ENCODE assay signal across 17 cellular contexts in the genomic region with DNA sequence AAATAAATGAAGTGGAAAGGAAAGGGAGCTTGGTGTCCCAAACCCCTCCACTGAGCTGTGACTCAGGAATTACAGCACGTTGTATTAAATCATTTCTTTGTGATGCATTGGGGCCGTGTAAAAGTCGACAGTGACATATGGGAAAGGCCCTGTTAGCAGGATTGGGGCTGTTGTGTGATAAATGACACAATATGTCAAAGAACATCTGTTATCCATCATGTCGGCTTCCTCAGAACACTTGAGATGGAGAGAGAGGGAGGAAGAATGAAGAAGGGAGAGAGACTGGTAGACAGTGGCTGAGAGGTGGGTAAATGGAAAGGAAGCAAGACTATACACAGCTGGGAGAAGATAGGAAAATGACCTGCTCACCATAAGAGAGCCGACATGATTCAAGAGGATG.
DNase-seq lines count a peak whose midpoint lies in the region; ATAC-seq and FAIRE-seq lines count a peak whose summit lies in the region.
"Had no signal": no experiment of that assay in that cellular context is flagged by ENCODE, and none has a peak within 500 bp of the region (broad histone marks: within the 10 kb centered on the region; RNA-seq: fewer than 3 reads in every experiment).

No MANE protein-coding gene starts in this region.

- ATAC-seq in GM21381 (IDR thresholded peaks at IDR 0.05; ENCODE audit: unreplicated experiment), result no peak

- intact Hi-C loops in posterior cingulate gyrus (cut with DNase I), result no loop called here

- FAIRE-seq in HTR-8/SVneo (lab: Jason Lieb, UNC), result no peak
- FAIRE-seq: G401.6, GM12891 had no signal

- DNase-seq in DMS 273 treated with DMSO at 0.1 percent for 48 hours (lab: John Stamatoyannopoulos, UW), result peak; percentile 41
- peak; percentile 97 for DNase-seq in NCI-H2171 treated with DMSO at 0.1 percent for 48 hours (lab: John Stamatoyannopoulos, UW)
- DNase-seq in SK-N-DZ (ENCODE audit: low spot score), result peak; percentile 32
- DNase-seq in retina, result peak; percentile 45
- no peak for DNase-seq in HTR-8/SVneo (ENCODE audit: insufficient read length, low spot score)
- no peak for DNase-seq in posterior cingulate gyrus
- DNase-seq: 8988T; Calu3; CD4-positive, CD25-positive, alpha-beta regulatory T cell; DMS153; DMS79 treated with DMSO at 0.1 percent for 48 hours; EL; HCEC 1CT; HFFc6 had no signal

Comparison
In these comparisons a context has a peak if more than half of its experiments do, and no peak if none do; other contexts are left out.
1. DNase-seq: peak in DMS 273 treated with DMSO at 0.1 percent for 48 hours (single experiment), NCI-H2171 treated with DMSO at 0.1 percent for 48 hours (single experiment), SK-N-DZ (single experiment) and retina (single experiment); none in HTR-8/SVneo (single experiment) and posterior cingulate gyrus (0 of 10).